Comparison of ENCODE assay signal across 19 cellular contexts in the genomic region with DNA sequence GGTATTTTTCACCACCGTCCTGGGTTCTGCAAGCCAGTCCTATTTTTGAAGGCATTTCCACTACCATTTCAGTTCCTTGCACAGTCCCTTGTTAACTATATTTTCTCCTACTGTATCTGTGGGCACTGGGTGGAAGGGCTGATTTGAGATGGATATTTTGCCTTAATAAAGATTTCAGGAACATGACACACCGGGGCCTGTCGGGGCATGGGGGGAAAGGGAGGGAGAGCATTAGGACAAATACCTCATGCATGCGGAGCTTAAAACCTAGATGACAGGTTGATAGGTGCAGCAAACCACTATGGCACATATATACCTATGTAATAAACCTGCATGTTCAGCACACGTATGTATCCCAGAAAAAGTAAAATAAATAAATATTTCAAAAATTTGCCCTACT.
"Had no signal": no experiment of that assay in that cellular context is flagged by ENCODE, and none has a peak within 500 bp of the region (broad histone marks: within the 10 kb centered on the region; RNA-seq: fewer than 3 reads in every experiment).

No MANE protein-coding gene starts in this region.

- DNase-seq: activated B cell treated with CpG ODN at 0.5 μM for 24 hours; activated CD4-positive, alpha-beta T cell treated with anti-CD3 and anti-CD28 coated beads for 4 hours; activated CD4-positive, alpha-beta T cell treated with anti-CD3 and anti-CD28 coated beads, Interleukin-2, amount 50 U/mL, for 48 hours; amygdala; cortex of kidney; heart right ventricle; left colon; occipital lobe; posterior cingulate gyrus; small intestine; stimulated activated CD4-positive, alpha-beta T cell treated with anti-CD3 and anti-CD28 coated beads, Interleukin-2, amount 100 ng/mL, for 24 hours; stimulated activated naive CD8-positive, alpha-beta T cell treated with anti-CD3 and anti-CD28 coated beads, Interleukin-15, amount 100 ng/mL, for 72 hours; T-helper 9 cell had no signal

- ATAC-seq: activated T-helper 17 cell treated with anti-CD3 and anti-CD28 coated beads, Interleukin-2, amount 50 U/mL, for 72 hours; heart right ventricle; left colon; sciatic nerve; stimulated activated effector memory CD8-positive, alpha-beta T cell treated with anti-CD3 and anti-CD28 coated beads, Interleukin-12 subunit alpha, Interleukin-12 subunit beta, amount 100 ng/mL, for 72 hours; stimulated activated naive CD8-positive, alpha-beta T cell treated with anti-CD3 and anti-CD28 coated beads, Interleukin-15, amount 100 ng/mL, for 72 hours had no signal

- H3K27ac Mint-ChIP-seq: activated B cell treated with CpG ODN at 0.5 μM for 24 hours; memory B cell; stimulated activated effector memory CD8-positive, alpha-beta T cell treated with anti-CD3 and anti-CD28 coated beads, Interleukin-12 subunit alpha, Interleukin-12 subunit beta, amount 100 ng/mL, for 72 hours had no signal

- H3K4me3 Mint-ChIP-seq: activated B cell treated with CpG ODN at 0.5 μM for 24 hours; activated T-helper 17 cell treated with anti-CD3 and anti-CD28 coated beads, Interleukin-2, amount 50 U/mL, for 72 hours; memory B cell; stimulated activated effector memory CD8-positive, alpha-beta T cell treated with anti-CD3 and anti-CD28 coated beads, Interleukin-12 subunit alpha, Interleukin-12 subunit beta, amount 100 ng/mL, for 72 hours; stimulated activated naive CD8-positive, alpha-beta T cell treated with anti-CD3 and anti-CD28 coated beads, Interleukin-15, amount 100 ng/mL, for 72 hours had no signal

- H3K9me3 ChIP-seq: heart right ventricle, suprapubic skin, tibial nerve had no signal

- H3K4me3 ChIP-seq: heart right ventricle, suprapubic skin, tibial nerve had no signal

- H3K9me3 Mint-ChIP-seq: activated B cell treated with CpG ODN at 0.5 μM for 24 hours; activated T-helper 17 cell treated with anti-CD3 and anti-CD28 coated beads, Interleukin-2, amount 50 U/mL, for 72 hours; memory B cell; stimulated activated effector memory CD8-positive, alpha-beta T cell treated with anti-CD3 and anti-CD28 coated beads, Interleukin-12 subunit alpha, Interleukin-12 subunit beta, amount 100 ng/mL, for 72 hours; stimulated activated naive CD8-positive, alpha-beta T cell treated with anti-CD3 and anti-CD28 coated beads, Interleukin-15, amount 100 ng/mL, for 72 hours had no signal

- H3K27me3 Mint-ChIP-seq: activated B cell treated with CpG ODN at 0.5 μM for 24 hours; activated T-helper 17 cell treated with anti-CD3 and anti-CD28 coated beads, Interleukin-2, amount 50 U/mL, for 72 hours; memory B cell; stimulated activated naive CD8-positive, alpha-beta T cell treated with anti-CD3 and anti-CD28 coated beads, Interleukin-15, amount 100 ng/mL, for 72 hours had no signal
